In the genomic region with DNA sequence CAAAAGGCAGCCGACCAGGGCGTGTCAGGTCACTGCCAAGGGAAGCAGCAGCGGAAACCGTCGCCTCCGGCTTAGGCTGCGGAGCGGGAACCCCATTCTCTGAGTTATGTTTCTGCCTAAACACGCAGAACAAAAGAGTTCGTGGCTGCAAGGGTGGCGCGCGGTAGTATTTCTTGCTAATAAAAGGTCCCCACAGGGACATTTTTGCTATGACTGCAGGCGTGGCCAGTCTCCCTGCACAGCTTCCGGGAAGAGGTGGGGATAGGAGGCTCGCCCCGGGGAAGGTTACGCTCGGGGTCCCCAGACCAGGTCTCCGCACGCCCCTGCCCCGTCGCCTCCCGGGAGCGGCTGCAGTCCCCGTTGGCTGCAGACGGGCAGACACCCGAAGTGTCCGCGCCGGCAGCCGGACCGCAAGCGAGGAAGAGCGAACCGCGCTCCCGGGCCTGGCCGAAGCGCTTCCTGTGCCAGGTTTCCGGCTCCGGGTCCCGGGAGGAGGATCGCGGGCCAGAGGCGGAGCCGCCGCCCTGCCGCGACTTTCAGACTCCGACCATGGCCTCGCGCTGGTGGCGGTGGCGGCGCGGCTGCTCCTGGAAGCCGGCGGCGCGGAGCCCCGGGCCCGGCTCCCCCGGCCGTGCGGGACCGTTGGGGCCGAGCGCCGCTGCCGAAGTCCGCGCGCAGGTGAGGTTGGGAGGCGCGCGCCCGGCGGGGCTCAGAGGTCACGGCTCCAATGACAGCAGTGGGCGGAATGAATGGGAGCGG, we compare ENCODE assay signal across 1 cellular context.
A peak's percentile ranks its signal among the peaks of the same experiment; 100 is the strongest.
TF ChIP-seq lines count a peak whose summit lies in the region.

A gene with protein sequence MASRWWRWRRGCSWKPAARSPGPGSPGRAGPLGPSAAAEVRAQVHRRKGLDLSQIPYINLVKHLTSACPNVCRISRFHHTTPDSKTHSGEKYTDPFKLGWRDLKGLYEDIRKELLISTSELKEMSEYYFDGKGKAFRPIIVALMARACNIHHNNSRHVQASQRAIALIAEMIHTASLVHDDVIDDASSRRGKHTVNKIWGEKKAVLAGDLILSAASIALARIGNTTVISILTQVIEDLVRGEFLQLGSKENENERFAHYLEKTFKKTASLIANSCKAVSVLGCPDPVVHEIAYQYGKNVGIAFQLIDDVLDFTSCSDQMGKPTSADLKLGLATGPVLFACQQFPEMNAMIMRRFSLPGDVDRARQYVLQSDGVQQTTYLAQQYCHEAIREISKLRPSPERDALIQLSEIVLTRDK (plus strand): TSS at position 539 of the 759 bp plus-strand sequence. CDS start 11 bp downstream, at position 550.

TF ChIP-seq in SK-N-SH treated with all-trans-retinoic acid at 6 μM for 48 hours, 23 proteins besides CTCF, POLR2A, EP300 and RAD21 (continued from another document):
- TF ChIP-seq CSRNP3 (CRISPR knock-in tag; IDR thresholded peaks at IDR 0.05) = no peak
- TF ChIP-seq, protein P1, sequence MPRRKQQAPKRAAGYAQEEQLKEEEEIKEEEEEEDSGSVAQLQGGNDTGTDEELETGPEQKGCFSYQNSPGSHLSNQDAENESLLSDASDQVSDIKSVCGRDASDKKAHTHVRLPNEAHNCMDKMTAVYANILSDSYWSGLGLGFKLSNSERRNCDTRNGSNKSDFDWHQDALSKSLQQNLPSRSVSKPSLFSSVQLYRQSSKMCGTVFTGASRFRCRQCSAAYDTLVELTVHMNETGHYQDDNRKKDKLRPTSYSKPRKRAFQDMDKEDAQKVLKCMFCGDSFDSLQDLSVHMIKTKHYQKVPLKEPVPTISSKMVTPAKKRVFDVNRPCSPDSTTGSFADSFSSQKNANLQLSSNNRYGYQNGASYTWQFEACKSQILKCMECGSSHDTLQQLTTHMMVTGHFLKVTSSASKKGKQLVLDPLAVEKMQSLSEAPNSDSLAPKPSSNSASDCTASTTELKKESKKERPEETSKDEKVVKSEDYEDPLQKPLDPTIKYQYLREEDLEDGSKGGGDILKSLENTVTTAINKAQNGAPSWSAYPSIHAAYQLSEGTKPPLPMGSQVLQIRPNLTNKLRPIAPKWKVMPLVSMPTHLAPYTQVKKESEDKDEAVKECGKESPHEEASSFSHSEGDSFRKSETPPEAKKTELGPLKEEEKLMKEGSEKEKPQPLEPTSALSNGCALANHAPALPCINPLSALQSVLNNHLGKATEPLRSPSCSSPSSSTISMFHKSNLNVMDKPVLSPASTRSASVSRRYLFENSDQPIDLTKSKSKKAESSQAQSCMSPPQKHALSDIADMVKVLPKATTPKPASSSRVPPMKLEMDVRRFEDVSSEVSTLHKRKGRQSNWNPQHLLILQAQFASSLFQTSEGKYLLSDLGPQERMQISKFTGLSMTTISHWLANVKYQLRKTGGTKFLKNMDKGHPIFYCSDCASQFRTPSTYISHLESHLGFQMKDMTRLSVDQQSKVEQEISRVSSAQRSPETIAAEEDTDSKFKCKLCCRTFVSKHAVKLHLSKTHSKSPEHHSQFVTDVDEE (CRISPR knock-in tag; IDR thresholded peaks at IDR 0.05) = peak; percentile 74; the same call in 1 of the 2 replicates
- no peak for TF ChIP-seq TCF4 (CRISPR knock-in tag; IDR thresholded peaks at IDR 0.05; ENCODE audit: borderline replicate concordance)
- TF ChIP-seq PPARA (CRISPR knock-in tag; IDR thresholded peaks at IDR 0.05; ENCODE audit: borderline replicate concordance) = 0 out of 2 replicates have a peak, but pooled peaks have one; percentile 46
- TF ChIP-seq CSDC2 (CRISPR knock-in tag; IDR thresholded peaks at IDR 0.05) = no peak
- TF ChIP-seq CREB5 (CRISPR knock-in tag; IDR thresholded peaks at IDR 0.05; ENCODE audit: low read depth) = no peak
- no peak for TF ChIP-seq TOX (CRISPR knock-in tag; IDR thresholded peaks at IDR 0.05; ENCODE audit: borderline replicate concordance)
- TF ChIP-seq ZNF8 (CRISPR knock-in tag; IDR thresholded peaks at IDR 0.05) = 0 out of 2 replicates have a peak, but pooled peaks have one; percentile 23
- TF ChIP-seq ISL1 (CRISPR knock-in tag; IDR thresholded peaks at IDR 0.05) = no peak
